Comparison of ENCODE assay signal across 8 cellular contexts in the genomic region with DNA sequence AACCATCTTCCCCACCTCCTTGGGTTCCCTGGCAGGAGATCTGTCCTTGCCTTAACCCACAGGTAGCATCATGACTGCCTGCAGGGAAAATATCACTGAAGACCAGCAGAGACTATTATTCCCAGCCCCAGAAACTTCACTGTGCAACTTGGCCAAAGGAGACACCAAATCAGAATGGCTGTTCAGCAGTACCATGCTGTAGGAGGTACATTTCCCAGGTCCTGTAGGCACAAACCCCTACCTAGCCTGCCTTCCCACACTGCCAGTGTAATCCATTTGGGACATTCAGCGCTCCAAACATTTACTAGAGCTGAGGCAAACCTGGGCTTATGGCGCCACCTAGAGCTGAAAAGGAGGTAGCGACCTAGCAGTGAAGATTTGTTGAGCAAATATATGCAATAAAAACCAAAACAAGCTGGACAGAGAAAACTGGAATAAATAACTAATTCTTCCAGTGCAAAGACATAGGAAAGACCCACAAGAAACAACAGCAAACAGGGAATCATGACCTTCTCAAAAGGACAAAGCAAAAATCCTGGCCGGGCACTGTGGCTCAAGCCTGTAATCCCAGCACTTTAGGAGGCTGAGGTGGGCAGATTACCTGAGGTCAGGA.
DNase-seq lines count a peak whose midpoint lies in the region; ATAC-seq and TF ChIP-seq lines count a peak whose summit lies in the region.

No MANE protein-coding gene starts in this region.

- no peaks in the 10 kb centered on the region for H3K9me3 Mint-ChIP-seq in activated naive CD4-positive, alpha-beta T cell treated with anti-CD3 and anti-CD28 coated beads, Interleukin-2, amount 50 U/mL, for 24 hours

- no TSS peak for BruUV-seq in Panc1 (replicated peaks; lab: Mats Ljungman, UMichigan)

- TF ChIP-seq CTCF in Panc1 (IDR thresholded peaks at IDR 0.05) (peak; percentile 59), left ventricle myocardium inferior (IDR thresholded peaks at IDR 0.05; ENCODE audit: borderline replicate concordance) (peak; percentile 84), spleen (IDR thresholded peaks at IDR 0.05 in 8 of 11, conservative IDR thresholded peaks at IDR 0.05 in 3 of 11) (peak; percentile 45 to 82 (median 69))

- H3K4me1 ChIP-seq in Panc1 (ENCODE audit: control insufficient read depth, insufficient read depth, low read length) (no peaks in the 10 kb centered on the region), left ventricle myocardium inferior (no peaks in the 10 kb centered on the region), spleen (no peaks in the 10 kb centered on the region)

- H3K36me3 ChIP-seq in Panc1 (ENCODE audit: control insufficient read depth, insufficient read depth, low read length) (peaks cover 24% of the 10 kb centered on the region), left ventricle myocardium inferior (peaks cover 45% of the 10 kb centered on the region), spleen (peaks cover 0 to 91% (median 32%) of the 10 kb centered on the region in 6 donors)

- TF ChIP-seq POLR2A in spleen (IDR thresholded peaks at IDR 0.05): no peak

- DNase-seq in NCI-H510A treated with DMSO at 0.1 percent for 48 hours (lab: John Stamatoyannopoulos, UW) (peak; percentile 21), NCI-H510A (lab: John Stamatoyannopoulos, UW) (no peak), Panc1 (ENCODE audit: low read depth, low spot score) (peak; percentile 5), left ventricle myocardium inferior (peak; percentile 16), spleen (no peak)

- peak; percentile 71 for ATAC-seq in HG03097 (IDR thresholded peaks at IDR 0.05; ENCODE audit: low FRiP score, unreplicated experiment)
- ATAC-seq in Panc1: peak; percentile 74
- ATAC-seq in HG02610 (IDR thresholded peaks at IDR 0.05; ENCODE audit: unreplicated experiment): no peak

- no peaks in the 10 kb centered on the region for H3K27me3 Mint-ChIP-seq in activated naive CD4-positive, alpha-beta T cell treated with anti-CD3 and anti-CD28 coated beads, Interleukin-2, amount 50 U/mL, for 24 hours

- intact Hi-C loops in Panc1 (cut with micrococcal nuclease; ENCODE audit: unreplicated experiment) (no loop called here), left ventricle myocardium inferior (cut with micrococcal nuclease) (loop anchor here (5.0 kb wide), 1 partner anchor 60 kb away; a partner anchor contains a TSS), spleen (cut with DNase I; ENCODE audit: low total_unique reads) (loop anchor here (5.0 kb wide), 1 partner anchor 50 kb away; no protein-coding TSS in a partner anchor)

- H3K4me1 Mint-ChIP-seq in activated naive CD4-positive, alpha-beta T cell treated with anti-CD3 and anti-CD28 coated beads, Interleukin-2, amount 50 U/mL, for 24 hours: no peaks in the 10 kb centered on the region

- peak overlapping the region; percentile 64 for H3K27ac Mint-ChIP-seq in activated naive CD4-positive, alpha-beta T cell treated with anti-CD3 and anti-CD28 coated beads, Interleukin-2, amount 50 U/mL, for 24 hours

- 70 to 84% (median 76%) methylated on average over 4 of the region's 4 CpGs for WGBS in spleen, 5 donors

- H3K27ac ChIP-seq in Panc1 (ENCODE audit: low read length) (no peak overlapping the region), left ventricle myocardium inferior (replicated peaks) (no peak overlapping the region), spleen (peak overlapping the region in 1 of 8 donors; percentile 4)

- H3K36me3 Mint-ChIP-seq in activated naive CD4-positive, alpha-beta T cell treated with anti-CD3 and anti-CD28 coated beads, Interleukin-2, amount 50 U/mL, for 24 hours: peaks cover 24% of the 10 kb centered on the region

- in situ Hi-C loops in Panc1 (cut with HindIII; ENCODE audit: low pct_unique_long_range_greater_than_20kb, low sequenced_read_pairs): no loop called here

- CTCF ChIA-PET in Panc1 (lab: Charles Lee): interaction anchor here (1.1 kb wide), 1 partner anchor 51 kb away, joined by 4 read pairs; no protein-coding TSS in a partner anchor

- POLR2A ChIA-PET in Panc1 (lab: Charles Lee): no interaction called here

- H3K4me3 ChIP-seq in Panc1 (ENCODE audit: low read depth in 2 of 2, low read length in 2 of 2) (no peak overlapping the region), left ventricle myocardium inferior (no peak overlapping the region), spleen (no peak overlapping the region)

- H3K9me3 ChIP-seq in Panc1 (ENCODE audit: control insufficient read depth, insufficient read depth, low read depth, low read length) (peaks cover 17% of the 10 kb centered on the region; the same call in 1 of the 2 replicates), left ventricle myocardium inferior (replicated peaks) (no peaks in the 10 kb centered on the region), spleen (peaks cover 0 to 18% (median 6%) of the 10 kb centered on the region in 8 donors)

- H3K4me3 Mint-ChIP-seq in activated naive CD4-positive, alpha-beta T cell treated with anti-CD3 and anti-CD28 coated beads, Interleukin-2, amount 50 U/mL, for 24 hours: no peak overlapping the region

- no peaks in the 10 kb centered on the region for H3K27me3 ChIP-seq in Panc1 (ENCODE audit: control insufficient read depth, insufficient read depth, low read length)
- no peaks in the 10 kb centered on the region for H3K27me3 ChIP-seq in left ventricle myocardium inferior (ENCODE audit: low read depth)
- no peaks in the 10 kb centered on the region for H3K27me3 ChIP-seq in spleen (replicated peaks in 1 of 7)

Comparison
In these comparisons a context has a peak if more than half of its experiments do, and no peak if none do; other contexts are left out.
1. DNase-seq: peak in NCI-H510A treated with DMSO at 0.1 percent for 48 hours (single experiment), Panc1 (single experiment) and left ventricle myocardium inferior (single experiment); none in NCI-H510A (single experiment) and spleen (single experiment).
2. Peak in every context shown above with its lines, with median percentiles within 50 percentile points of each other: CTCF ChIP-seq.